In the genomic region with DNA sequence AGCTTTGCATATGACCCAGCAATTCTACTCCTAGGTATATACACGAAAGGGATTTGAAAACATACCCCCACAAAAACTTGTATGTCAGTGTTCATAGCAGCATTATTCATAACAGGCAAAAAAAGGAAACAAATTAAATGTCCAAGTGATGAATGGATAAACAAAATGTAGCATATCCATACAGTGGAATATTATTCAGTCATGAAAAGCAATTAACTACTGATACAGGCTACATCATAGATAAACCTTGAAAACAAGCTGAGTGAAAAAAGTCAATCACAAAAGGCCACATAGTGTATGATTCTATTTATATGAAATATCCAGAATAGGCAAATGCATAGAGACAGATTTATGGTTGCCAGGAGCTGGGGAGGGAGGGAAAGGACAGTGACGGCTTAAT, we compare ENCODE assay signal across 1 cellular context.
TF ChIP-seq lines count a peak whose summit lies in the region.

No MANE protein-coding gene starts in this region.

TF ChIP-seq in GM23338, 12 proteins besides CTCF, POLR2A, EP300 and RAD21 (continued from another document):
- TF ChIP-seq, protein P1, sequence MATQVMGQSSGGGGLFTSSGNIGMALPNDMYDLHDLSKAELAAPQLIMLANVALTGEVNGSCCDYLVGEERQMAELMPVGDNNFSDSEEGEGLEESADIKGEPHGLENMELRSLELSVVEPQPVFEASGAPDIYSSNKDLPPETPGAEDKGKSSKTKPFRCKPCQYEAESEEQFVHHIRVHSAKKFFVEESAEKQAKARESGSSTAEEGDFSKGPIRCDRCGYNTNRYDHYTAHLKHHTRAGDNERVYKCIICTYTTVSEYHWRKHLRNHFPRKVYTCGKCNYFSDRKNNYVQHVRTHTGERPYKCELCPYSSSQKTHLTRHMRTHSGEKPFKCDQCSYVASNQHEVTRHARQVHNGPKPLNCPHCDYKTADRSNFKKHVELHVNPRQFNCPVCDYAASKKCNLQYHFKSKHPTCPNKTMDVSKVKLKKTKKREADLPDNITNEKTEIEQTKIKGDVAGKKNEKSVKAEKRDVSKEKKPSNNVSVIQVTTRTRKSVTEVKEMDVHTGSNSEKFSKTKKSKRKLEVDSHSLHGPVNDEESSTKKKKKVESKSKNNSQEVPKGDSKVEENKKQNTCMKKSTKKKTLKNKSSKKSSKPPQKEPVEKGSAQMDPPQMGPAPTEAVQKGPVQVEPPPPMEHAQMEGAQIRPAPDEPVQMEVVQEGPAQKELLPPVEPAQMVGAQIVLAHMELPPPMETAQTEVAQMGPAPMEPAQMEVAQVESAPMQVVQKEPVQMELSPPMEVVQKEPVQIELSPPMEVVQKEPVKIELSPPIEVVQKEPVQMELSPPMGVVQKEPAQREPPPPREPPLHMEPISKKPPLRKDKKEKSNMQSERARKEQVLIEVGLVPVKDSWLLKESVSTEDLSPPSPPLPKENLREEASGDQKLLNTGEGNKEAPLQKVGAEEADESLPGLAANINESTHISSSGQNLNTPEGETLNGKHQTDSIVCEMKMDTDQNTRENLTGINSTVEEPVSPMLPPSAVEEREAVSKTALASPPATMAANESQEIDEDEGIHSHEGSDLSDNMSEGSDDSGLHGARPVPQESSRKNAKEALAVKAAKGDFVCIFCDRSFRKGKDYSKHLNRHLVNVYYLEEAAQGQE (IDR thresholded peaks at IDR 0.05; ENCODE audit: unreplicated experiment), result no peak
- TF ChIP-seq CREB1 (CRISPR knock-in tag; IDR thresholded peaks at IDR 0.05; ENCODE audit: low read depth) (no peak), POLR2AphosphoS5 (IDR thresholded peaks at IDR 0.05; ENCODE audit: low read depth) (no peak), ZNF331 (CRISPR knock-in tag; IDR thresholded peaks at IDR 0.05; ENCODE audit: low read depth) (no peak), STAT1 (IDR thresholded peaks at IDR 0.05; ENCODE audit: unreplicated experiment) (no peak), EZH2 (IDR thresholded peaks at IDR 0.05; ENCODE audit: low read depth, unreplicated experiment) (no peak), ZNF114 (CRISPR knock-in tag; IDR thresholded peaks at IDR 0.05) (no peak), EZH2phosphoT487 (IDR thresholded peaks at IDR 0.05; ENCODE audit: unreplicated experiment) (no peak), NANOG (IDR thresholded peaks at IDR 0.05; ENCODE audit: borderline replicate concordance) (no peak)
- TF ChIP-seq, protein P2, sequence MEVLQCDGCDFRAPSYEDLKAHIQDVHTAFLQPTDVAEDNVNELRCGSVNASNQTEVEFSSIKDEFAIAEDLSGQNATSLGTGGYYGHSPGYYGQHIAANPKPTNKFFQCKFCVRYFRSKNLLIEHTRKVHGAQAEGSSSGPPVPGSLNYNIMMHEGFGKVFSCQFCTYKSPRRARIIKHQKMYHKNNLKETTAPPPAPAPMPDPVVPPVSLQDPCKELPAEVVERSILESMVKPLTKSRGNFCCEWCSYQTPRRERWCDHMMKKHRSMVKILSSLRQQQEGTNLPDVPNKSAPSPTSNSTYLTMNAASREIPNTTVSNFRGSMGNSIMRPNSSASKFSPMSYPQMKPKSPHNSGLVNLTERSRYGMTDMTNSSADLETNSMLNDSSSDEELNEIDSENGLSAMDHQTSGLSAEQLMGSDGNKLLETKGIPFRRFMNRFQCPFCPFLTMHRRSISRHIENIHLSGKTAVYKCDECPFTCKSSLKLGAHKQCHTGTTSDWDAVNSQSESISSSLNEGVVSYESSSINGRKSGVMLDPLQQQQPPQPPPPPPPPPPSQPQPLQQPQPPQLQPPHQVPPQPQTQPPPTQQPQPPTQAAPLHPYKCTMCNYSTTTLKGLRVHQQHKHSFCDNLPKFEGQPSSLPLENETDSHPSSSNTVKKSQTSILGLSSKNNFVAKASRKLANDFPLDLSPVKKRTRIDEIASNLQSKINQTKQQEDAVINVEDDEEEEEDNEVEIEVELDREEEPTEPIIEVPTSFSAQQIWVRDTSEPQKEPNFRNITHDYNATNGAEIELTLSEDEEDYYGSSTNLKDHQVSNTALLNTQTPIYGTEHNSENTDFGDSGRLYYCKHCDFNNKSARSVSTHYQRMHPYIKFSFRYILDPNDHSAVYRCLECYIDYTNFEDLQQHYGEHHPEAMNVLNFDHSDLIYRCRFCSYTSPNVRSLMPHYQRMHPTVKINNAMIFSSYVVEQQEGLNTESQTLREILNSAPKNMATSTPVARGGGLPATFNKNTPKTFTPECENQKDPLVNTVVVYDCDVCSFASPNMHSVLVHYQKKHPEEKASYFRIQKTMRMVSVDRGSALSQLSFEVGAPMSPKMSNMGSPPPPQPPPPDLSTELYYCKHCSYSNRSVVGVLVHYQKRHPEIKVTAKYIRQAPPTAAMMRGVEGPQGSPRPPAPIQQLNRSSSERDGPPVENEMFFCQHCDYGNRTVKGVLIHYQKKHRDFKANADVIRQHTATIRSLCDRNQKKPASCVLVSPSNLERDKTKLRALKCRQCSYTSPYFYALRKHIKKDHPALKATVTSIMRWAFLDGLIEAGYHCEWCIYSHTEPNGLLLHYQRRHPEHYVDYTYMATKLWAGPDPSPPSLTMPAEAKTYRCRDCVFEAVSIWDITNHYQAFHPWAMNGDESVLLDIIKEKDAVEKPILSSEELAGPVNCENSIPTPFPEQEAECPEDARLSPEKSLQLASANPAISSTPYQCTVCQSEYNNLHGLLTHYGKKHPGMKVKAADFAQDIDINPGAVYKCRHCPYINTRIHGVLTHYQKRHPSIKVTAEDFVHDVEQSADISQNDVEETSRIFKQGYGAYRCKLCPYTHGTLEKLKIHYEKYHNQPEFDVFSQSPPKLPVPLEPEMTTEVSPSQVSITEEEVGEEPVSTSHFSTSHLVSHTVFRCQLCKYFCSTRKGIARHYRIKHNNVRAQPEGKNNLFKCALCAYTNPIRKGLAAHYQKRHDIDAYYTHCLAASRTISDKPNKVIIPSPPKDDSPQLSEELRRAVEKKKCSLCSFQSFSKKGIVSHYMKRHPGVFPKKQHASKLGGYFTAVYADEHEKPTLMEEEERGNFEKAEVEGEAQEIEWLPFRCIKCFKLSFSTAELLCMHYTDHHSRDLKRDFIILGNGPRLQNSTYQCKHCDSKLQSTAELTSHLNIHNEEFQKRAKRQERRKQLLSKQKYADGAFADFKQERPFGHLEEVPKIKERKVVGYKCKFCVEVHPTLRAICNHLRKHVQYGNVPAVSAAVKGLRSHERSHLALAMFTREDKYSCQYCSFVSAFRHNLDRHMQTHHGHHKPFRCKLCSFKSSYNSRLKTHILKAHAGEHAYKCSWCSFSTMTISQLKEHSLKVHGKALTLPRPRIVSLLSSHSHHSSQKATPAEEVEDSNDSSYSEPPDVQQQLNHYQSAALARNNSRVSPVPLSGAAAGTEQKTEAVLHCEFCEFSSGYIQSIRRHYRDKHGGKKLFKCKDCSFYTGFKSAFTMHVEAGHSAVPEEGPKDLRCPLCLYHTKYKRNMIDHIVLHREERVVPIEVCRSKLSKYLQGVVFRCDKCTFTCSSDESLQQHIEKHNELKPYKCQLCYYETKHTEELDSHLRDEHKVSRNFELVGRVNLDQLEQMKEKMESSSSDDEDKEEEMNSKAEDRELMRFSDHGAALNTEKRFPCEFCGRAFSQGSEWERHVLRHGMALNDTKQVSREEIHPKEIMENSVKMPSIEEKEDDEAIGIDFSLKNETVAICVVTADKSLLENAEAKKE (CRISPR knock-in tag; IDR thresholded peaks at IDR 0.05), result no peak
- TF ChIP-seq, protein P3, sequence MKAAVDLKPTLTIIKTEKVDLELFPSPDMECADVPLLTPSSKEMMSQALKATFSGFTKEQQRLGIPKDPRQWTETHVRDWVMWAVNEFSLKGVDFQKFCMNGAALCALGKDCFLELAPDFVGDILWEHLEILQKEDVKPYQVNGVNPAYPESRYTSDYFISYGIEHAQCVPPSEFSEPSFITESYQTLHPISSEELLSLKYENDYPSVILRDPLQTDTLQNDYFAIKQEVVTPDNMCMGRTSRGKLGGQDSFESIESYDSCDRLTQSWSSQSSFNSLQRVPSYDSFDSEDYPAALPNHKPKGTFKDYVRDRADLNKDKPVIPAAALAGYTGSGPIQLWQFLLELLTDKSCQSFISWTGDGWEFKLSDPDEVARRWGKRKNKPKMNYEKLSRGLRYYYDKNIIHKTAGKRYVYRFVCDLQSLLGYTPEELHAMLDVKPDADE (IDR thresholded peaks at IDR 0.05), result no peak
